Comparison of ENCODE assay signal across 2 cellular contexts in genomic region chr11:134445601-134446325, GRCh38.
TF ChIP-seq lines count a peak whose summit lies in the region.

No MANE protein-coding gene starts in this region.

TF ChIP-seq in SK-N-SH treated with all-trans-retinoic acid at 6 μM for 48 hours, 23 proteins besides CTCF, POLR2A, EP300 and RAD21 (continued from another document):
- no peak for TF ChIP-seq TCF4 (CRISPR knock-in tag; IDR thresholded peaks at IDR 0.05; ENCODE audit: borderline replicate concordance)
- TF ChIP-seq TOX (CRISPR knock-in tag; IDR thresholded peaks at IDR 0.05; ENCODE audit: borderline replicate concordance): no peak

TF ChIP-seq in IMR-90, 13 proteins besides CTCF, POLR2A, EP300 and RAD21 (continued from another document):
- TF ChIP-seq, protein P1, sequence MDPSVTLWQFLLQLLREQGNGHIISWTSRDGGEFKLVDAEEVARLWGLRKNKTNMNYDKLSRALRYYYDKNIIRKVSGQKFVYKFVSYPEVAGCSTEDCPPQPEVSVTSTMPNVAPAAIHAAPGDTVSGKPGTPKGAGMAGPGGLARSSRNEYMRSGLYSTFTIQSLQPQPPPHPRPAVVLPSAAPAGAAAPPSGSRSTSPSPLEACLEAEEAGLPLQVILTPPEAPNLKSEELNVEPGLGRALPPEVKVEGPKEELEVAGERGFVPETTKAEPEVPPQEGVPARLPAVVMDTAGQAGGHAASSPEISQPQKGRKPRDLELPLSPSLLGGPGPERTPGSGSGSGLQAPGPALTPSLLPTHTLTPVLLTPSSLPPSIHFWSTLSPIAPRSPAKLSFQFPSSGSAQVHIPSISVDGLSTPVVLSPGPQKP (IDR thresholded peaks at IDR 0.05; ENCODE audit: borderline replicate concordance, low read depth, low read length): no peak
- TF ChIP-seq MAZ (IDR thresholded peaks at IDR 0.05; ENCODE audit: borderline replicate concordance, low read depth, low read length): no peak
- TF ChIP-seq MAFK (IDR thresholded peaks at IDR 0.05; ENCODE audit: low read depth, low read length): no peak
